ENCODE assay signal across 8 cellular contexts in the genomic region with DNA sequence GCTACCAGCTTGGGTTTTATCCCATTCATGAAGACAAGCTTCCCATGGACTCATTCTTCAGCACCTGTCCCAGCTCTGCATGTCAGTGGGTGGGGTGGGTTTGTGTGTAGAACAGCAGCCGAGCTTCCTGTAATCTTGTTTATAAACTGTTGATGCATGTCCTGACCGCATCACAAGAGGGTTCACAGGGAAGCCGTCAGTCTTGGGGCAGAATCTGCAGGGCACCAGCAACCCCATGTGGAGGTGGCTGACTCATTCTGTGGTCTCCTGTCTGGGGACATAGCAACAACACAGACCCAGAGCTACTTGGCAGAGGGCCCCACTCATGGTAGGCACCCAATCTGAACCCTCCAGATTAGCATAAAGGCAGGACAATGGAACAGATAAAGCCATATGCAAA. TPM values are rescaled to one million over a fixed set of nuclear protein-coding genes. Genes with fewer than 3 reads are reported as not detected.
DNase-seq lines count a peak whose midpoint lies in the region; ATAC-seq and TF ChIP-seq lines count a peak whose summit lies in the region.

No MANE protein-coding gene starts in this region.

- ATAC-seq in GM18520 (IDR thresholded peaks at IDR 0.05; ENCODE audit: unreplicated experiment) = peak; percentile 77
- ATAC-seq in HG02943 (IDR thresholded peaks at IDR 0.05; ENCODE audit: low read depth, unreplicated experiment) = peak; percentile 81

- TF ChIP-seq CTCF in fibroblast of the aortic adventitia (IDR thresholded peaks at IDR 0.05; ENCODE audit: insufficient read depth, low read length) = no peak

- peak; percentile 9 for DNase-seq in NCI-H774 (lab: John Stamatoyannopoulos, UW)
- DNase-seq in activated CD8-positive, alpha-beta memory T cell treated with anti-CD3 and anti-CD28 coated beads, Interleukin-2, amount 50 U/mL, for 24 hours (ENCODE audit: extremely low read depth) = peak; percentile 72
- DNase-seq in fibroblast of the aortic adventitia (ENCODE audit: low read depth) = peak; percentile 51
- DNase-seq in stimulated activated CD4-positive, alpha-beta T cell treated with anti-CD3 and anti-CD28 coated beads, Interleukin-15, amount 100 ng/mL, for 24 hours = peak; percentile 83
- no peak for DNase-seq in NCI-H1105 treated with DMSO at 0.1 percent for 48 hours (lab: John Stamatoyannopoulos, UW)
- DNase-seq in cerebellar nuclear complex (lab: John Stamatoyannopoulos, UW) = no peak

- no peak overlapping the region for H3K4me3 ChIP-seq in fibroblast of the aortic adventitia (ENCODE audit: low read depth, low read length)

RNA-seq across cellular contexts. Expression of a gene that starts 35.6 kb away (rescaled TPM):
- 3.7 and 4.2 TPM in 2 replicates for total RNA-seq in fibroblast of the aortic adventitia (ENCODE audit: low replicate concordance)

Comparison
In these comparisons a context has a peak if more than half of its experiments do, and no peak if none do; other contexts are left out.
1. DNase-seq: peak in NCI-H774 (single experiment), activated CD8-positive, alpha-beta memory T cell treated with anti-CD3 and anti-CD28 coated beads, Interleukin-2, amount 50 U/mL, for 24 hours (single experiment), fibroblast of the aortic adventitia (single experiment) and stimulated activated CD4-positive, alpha-beta T cell treated with anti-CD3 and anti-CD28 coated beads, Interleukin-15, amount 100 ng/mL, for 24 hours (single experiment); none in NCI-H1105 treated with DMSO at 0.1 percent for 48 hours (single experiment) and cerebellar nuclear complex (0 of 2).